Comparison of ENCODE assay signal across 23 cellular contexts in the genomic region with DNA sequence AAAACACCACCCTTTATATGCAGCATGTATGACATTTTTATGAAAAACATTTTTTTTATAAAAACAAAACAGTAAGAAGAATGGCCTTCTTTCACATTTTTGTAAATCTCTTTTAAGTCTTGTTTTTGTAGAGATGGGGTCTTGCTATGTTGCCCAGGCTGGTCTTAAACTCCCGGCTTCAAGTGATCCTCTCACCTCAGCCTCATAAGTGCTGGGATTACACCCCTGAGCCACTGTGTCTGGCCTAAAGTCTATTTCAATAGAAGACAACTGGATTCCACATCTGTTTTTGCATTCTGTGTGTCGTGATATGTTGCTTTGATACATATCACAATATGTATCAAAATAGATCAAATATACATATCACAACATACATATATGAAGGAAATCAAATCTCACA.
"Had no signal": no experiment of that assay in that cellular context is flagged by ENCODE, and none has a peak within 500 bp of the region (broad histone marks: within the 10 kb centered on the region; RNA-seq: fewer than 3 reads in every experiment).

No MANE protein-coding gene starts in this region.

- H3K36me3 ChIP-seq: colonic mucosa had no signal

- H3K4me1 Mint-ChIP-seq: endodermal cell had no signal

- H3K9me3 Mint-ChIP-seq: dendritic cell treated with granulocyte-macrophage colony-stimulating factor and Interleukin-4, amounts not matched to agents 40 ng/mL and 50 ng/mL, for 4 days; effector memory CD8-positive, alpha-beta T cell; endodermal cell; mesothelial cell of epicardium had no signal

- DNase-seq: colonic mucosa; cortex of kidney; effector CD8-positive, alpha-beta T cell; effector memory CD8-positive, alpha-beta T cell; endodermal cell; foreskin keratinocyte; heart left ventricle; hypothalamus; left cardiac atrium; left lung; left ventricle myocardium superior; lower lobe of right lung; mesenchymal stem cell; mucosa of descending colon had no signal

- H3K79me2 ChIP-seq: hepatocyte had no signal

- FAIRE-seq: endometrium, frontal cortex, islet of Langerhans, keratinocyte had no signal

- H3K9me3 ChIP-seq: colonic mucosa, esophagus muscularis mucosa, gastroesophageal sphincter, heart left ventricle, left lung, lower lobe of right lung, mucosa of descending colon had no signal

- H3K27me3 ChIP-seq: colonic mucosa, esophagus muscularis mucosa, foreskin keratinocyte, gastroesophageal sphincter, heart left ventricle, hepatocyte, left lung had no signal

- H3K4me1 ChIP-seq: colonic mucosa, foreskin keratinocyte, gastroesophageal sphincter, heart left ventricle, lower lobe of right lung had no signal

- H3K4me3 Mint-ChIP-seq: dendritic cell treated with granulocyte-macrophage colony-stimulating factor and Interleukin-4, amounts not matched to agents 40 ng/mL and 50 ng/mL, for 4 days; effector memory CD8-positive, alpha-beta T cell; endodermal cell; mesothelial cell of epicardium had no signal

- H3K4me2 ChIP-seq: hepatocyte had no signal

- H3K27me3 Mint-ChIP-seq: dendritic cell treated with granulocyte-macrophage colony-stimulating factor and Interleukin-4, amounts not matched to agents 40 ng/mL and 50 ng/mL, for 4 days; effector memory CD8-positive, alpha-beta T cell had no signal

- ATAC-seq: effector memory CD8-positive, alpha-beta T cell; foreskin keratinocyte; gastroesophageal sphincter; heart left ventricle; left cardiac atrium; left lung; left ventricle myocardium superior; lower lobe of right lung; mucosa of descending colon had no signal

- H3K27ac Mint-ChIP-seq: dendritic cell treated with granulocyte-macrophage colony-stimulating factor and Interleukin-4, amounts not matched to agents 40 ng/mL and 50 ng/mL, for 4 days; effector memory CD8-positive, alpha-beta T cell; endodermal cell; mesothelial cell of epicardium had no signal

- H3K27ac ChIP-seq: colonic mucosa, esophagus muscularis mucosa, foreskin keratinocyte, gastroesophageal sphincter, heart left ventricle, hepatocyte, left lung, lower lobe of right lung had no signal

- H2AFZ ChIP-seq: hepatocyte had no signal

- H3K4me3 ChIP-seq: colonic mucosa, esophagus muscularis mucosa, gastroesophageal sphincter, heart left ventricle, hepatocyte, left lung, lower lobe of right lung, mucosa of descending colon had no signal
